In the genomic region with DNA sequence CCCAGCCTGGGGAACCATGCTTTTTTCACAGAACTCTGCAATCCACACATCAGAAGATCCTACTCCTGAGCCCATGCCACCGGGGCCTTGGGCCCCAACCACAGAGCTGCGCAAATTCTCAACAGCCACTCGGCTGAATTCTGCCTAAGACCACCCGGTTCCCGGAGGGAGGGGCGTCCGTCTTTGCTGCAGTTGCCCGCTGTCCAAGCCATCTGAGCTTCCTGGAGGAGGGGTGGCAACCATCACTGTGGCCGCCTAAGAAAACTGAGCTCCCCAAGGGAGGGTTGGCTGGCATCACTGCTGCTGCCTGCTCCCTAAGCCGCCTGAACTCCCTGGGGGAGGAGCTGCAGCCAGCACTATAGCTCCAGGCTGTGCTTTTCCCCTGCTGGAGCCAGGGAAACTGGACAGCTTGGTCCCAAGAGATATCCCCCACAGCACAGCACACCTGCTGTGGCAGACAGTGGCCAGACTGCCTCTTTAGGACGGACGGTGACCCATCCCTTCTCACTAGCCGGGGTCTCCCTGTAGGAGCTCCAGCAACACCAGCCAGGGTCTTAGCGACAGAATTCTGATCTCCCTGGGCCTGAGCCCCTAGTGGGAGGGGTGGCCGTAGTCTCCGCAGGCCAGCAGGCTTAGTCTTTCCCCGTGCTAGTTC, we compare ENCODE assay signal across 13 cellular contexts.
"Had no signal": no experiment of that assay in that cellular context is flagged by ENCODE, and none has a peak within 500 bp of the region (broad histone marks: within the 10 kb centered on the region; RNA-seq: fewer than 3 reads in every experiment).

No MANE protein-coding gene starts in this region.

- ATAC-seq: gastroesophageal sphincter; naive thymus-derived CD4-positive, alpha-beta T cell had no signal

- H3K4me1 ChIP-seq: esophagus squamous epithelium, gastroesophageal sphincter, right atrium auricular region, tibial artery had no signal

- DNase-seq: dermis blood vessel endothelial cell; esophagus squamous epithelium; foreskin fibroblast; naive thymus-derived CD4-positive, alpha-beta T cell; nephron progenitor cell; ovary; stimulated activated CD4-positive, alpha-beta T cell treated with anti-CD3 and anti-CD28 coated beads, Interleukin-2, amount 100 ng/mL, for 48 hours; tibial artery had no signal

- H3K9me3 ChIP-seq: gastroesophageal sphincter, neutrophil, ovary, right atrium auricular region, tibial artery had no signal

- H3K27ac ChIP-seq: esophagus squamous epithelium, gastroesophageal sphincter, hepatocyte, neutrophil, ovary, right atrium auricular region, tibial artery had no signal

- H3K27me3 ChIP-seq: esophagus squamous epithelium, gastroesophageal sphincter, hepatocyte, neutrophil, ovary, right atrium auricular region, tibial artery had no signal

- H2AFZ ChIP-seq: hepatocyte had no signal

- H3K4me2 ChIP-seq: hepatocyte, smooth muscle cell had no signal

- H3K36me3 ChIP-seq: esophagus squamous epithelium, gastroesophageal sphincter, neutrophil, ovary, right atrium auricular region, tibial artery had no signal

- H3K4me3 ChIP-seq: esophagus squamous epithelium, gastroesophageal sphincter, hepatocyte, ovary, right atrium auricular region, smooth muscle cell, tibial artery had no signal
